Comparison of ENCODE assay signal across 8 cellular contexts in the genomic region with DNA sequence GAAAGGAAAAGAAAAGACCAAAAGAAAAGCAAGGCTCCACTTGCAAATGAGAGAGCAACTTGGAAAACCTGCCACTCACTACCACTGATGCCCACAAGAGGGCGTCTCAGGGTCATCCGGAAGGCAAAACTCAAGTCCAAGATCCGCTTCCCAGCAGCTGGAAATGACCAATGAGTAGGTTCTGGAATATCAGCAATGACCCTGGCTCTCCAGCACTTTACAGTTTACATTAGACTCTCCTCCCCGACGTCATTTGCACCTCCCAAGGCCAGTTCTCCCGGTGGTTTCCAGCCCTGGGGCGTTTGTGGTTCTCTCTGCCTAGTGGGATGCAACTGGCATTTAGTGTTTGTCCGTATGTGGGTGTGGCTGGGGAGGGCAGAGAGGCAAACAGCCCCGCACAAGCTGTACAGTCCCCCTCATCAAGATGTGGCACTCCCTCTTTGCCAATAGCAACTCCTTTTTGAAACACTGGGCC.
A peak's percentile ranks its signal among the peaks of the same experiment; 100 is the strongest.
DNase-seq lines count a peak whose midpoint lies in the region; ATAC-seq and TF ChIP-seq lines count a peak whose summit lies in the region.

No MANE protein-coding gene starts in this region.

- peak; percentile 76 for DNase-seq in activated effector memory CD4-positive, alpha-beta T cell treated with anti-CD3 and anti-CD28 coated beads, Interleukin-2, amount 50 U/mL, for 16 hours
- DNase-seq in activated effector memory CD4-positive, alpha-beta T cell treated with Interleukin-2 at 50 U/mL for 16 hours = no peak
- DNase-seq in NCI-H2029 treated with DMSO at 0.1 percent for 48 hours (lab: John Stamatoyannopoulos, UW) (peak; percentile 42), endodermal cell (peak; percentile 95), lung (ENCODE audit: low spot score) (peak; percentile 72), SKM-1 treated with dmso at 0.1 percent for 144 hours (lab: John Stamatoyannopoulos, UW; ENCODE audit: unreplicated experiment) (no peak)
- DNase-seq in stimulated activated naive CD4-positive, alpha-beta T cell treated with Interleukin-2 at 50 U/mL for 16 hours (lab: John Stamatoyannopoulos, UW) = peak; percentile 14

- H3K4me1 Mint-ChIP-seq in endodermal cell = peaks cover 21% of the 10 kb centered on the region

- H3K36me3 ChIP-seq in endodermal cell (ENCODE audit: control insufficient read depth, insufficient read depth, low read length) (no peaks in the 10 kb centered on the region), lung (ENCODE audit: control insufficient read depth in 2 of 2, insufficient read depth in 2 of 2, low read length in 2 of 2) (no peaks in the 10 kb centered on the region)

- H3K4me3 ChIP-seq in WI38 (ENCODE audit: low read depth, low read length) (no peak overlapping the region), endodermal cell (ENCODE audit: low read length) (no peak overlapping the region), lung (no peak overlapping the region)

- H3K36me3 Mint-ChIP-seq in endodermal cell (ENCODE audit: low read depth) = no peaks in the 10 kb centered on the region

- WGBS in endodermal cell (ENCODE audit: insufficient coverage in 1 of 2, insufficient read length in 1 of 2), 2 experiments = 29 to 44% methylated on average over 3 to 9 of the region's 9 CpGs
- WGBS in lung, 2 donors = 11 to 12% methylated on average over 9 of the region's 9 CpGs

- H3K9me3 ChIP-seq in endodermal cell (ENCODE audit: control insufficient read depth, low read length) (no peaks in the 10 kb centered on the region), lung (ENCODE audit: control insufficient read depth in 2 of 2, insufficient read depth in 1 of 2, low read length in 1 of 2) (no peaks in the 10 kb centered on the region)

- H3K27me3 Mint-ChIP-seq in endodermal cell (ENCODE audit: insufficient read depth) = peaks cover 38% of the 10 kb centered on the region

- peak; percentile 87 for ATAC-seq in lung (ENCODE audit: insufficient read depth, low FRiP score)

- TF ChIP-seq CTCF in WI38 (IDR thresholded peaks at IDR 0.05; ENCODE audit: low read depth, low read length) (peak; percentile 94), endodermal cell (conservative IDR thresholded peaks at IDR 0.05) (peak; percentile 98), lung (IDR thresholded peaks at IDR 0.05; ENCODE audit: control extremely low read depth, extremely low read depth) (peak; percentile 57)

- H3K4me1 ChIP-seq in endodermal cell (ENCODE audit: control insufficient read depth, insufficient read depth, low read length) (no peaks in the 10 kb centered on the region), lung (ENCODE audit: control insufficient read depth in 2 of 2, insufficient read depth in 2 of 2, low read length in 2 of 2) (peaks cover 0 to 2% of the 10 kb centered on the region in 2 donors)

- no peaks in the 10 kb centered on the region for H3K9me3 Mint-ChIP-seq in endodermal cell

- no peak overlapping the region for H3K4me3 Mint-ChIP-seq in endodermal cell

- H3K27ac Mint-ChIP-seq in endodermal cell = no peak overlapping the region

- peaks cover 39% of the 10 kb centered on the region for H3K27me3 ChIP-seq in endodermal cell (ENCODE audit: control insufficient read depth, insufficient read depth, low read length, poor library complexity, severe bottlenecking)
- H3K27me3 ChIP-seq in lung (ENCODE audit: control insufficient read depth, insufficient read depth) = no peaks in the 10 kb centered on the region

- H3K9ac ChIP-seq in endodermal cell (ENCODE audit: extremely low read depth, low read length, poor library complexity, severe bottlenecking) = no peak overlapping the region

- no peak overlapping the region for H3K27ac ChIP-seq in endodermal cell (ENCODE audit: low read depth, low read length)
- H3K27ac ChIP-seq in lung (ENCODE audit: low read depth in 1 of 2, low read length in 1 of 2) = peak overlapping the region in 1 of 2 donors; percentile 35

Comparison
In these comparisons a context has a peak if more than half of its experiments do, and no peak if none do; other contexts are left out.
1. DNase-seq: peak in activated effector memory CD4-positive, alpha-beta T cell treated with anti-CD3 and anti-CD28 coated beads, Interleukin-2, amount 50 U/mL, for 16 hours (single experiment), NCI-H2029 treated with DMSO at 0.1 percent for 48 hours (single experiment), endodermal cell (single experiment), lung (single experiment) and stimulated activated naive CD4-positive, alpha-beta T cell treated with Interleukin-2 at 50 U/mL for 16 hours (single experiment); none in activated effector memory CD4-positive, alpha-beta T cell treated with Interleukin-2 at 50 U/mL for 16 hours (single experiment) and SKM-1 treated with dmso at 0.1 percent for 144 hours (single experiment).
2. Peak in every context shown above with its lines, with median percentiles within 50 percentile points of each other: CTCF ChIP-seq.